13 cellular contexts compared by ENCODE assay signal in genomic region chr3:113698213-113698742, GRCh38. TPM values are rescaled to one million over a fixed set of nuclear protein-coding genes. Genes with fewer than 3 reads are reported as not detected.
DNase-seq lines count a peak whose midpoint lies in the region; ATAC-seq and TF ChIP-seq lines count a peak whose summit lies in the region.
"Had no signal": no experiment of that assay in that cellular context is flagged by ENCODE, and none has a peak within 500 bp of the region (broad histone marks: within the 10 kb centered on the region; RNA-seq: fewer than 3 reads in every experiment).

No MANE protein-coding gene starts in this region.

- H3F3A ChIP-seq in Loucy (ENCODE audit: low read depth), result no peaks in the 10 kb centered on the region

- no peaks in the 10 kb centered on the region for H3K27me3 Mint-ChIP-seq in CD4-positive, alpha-beta T cell
- H3K27me3 Mint-ChIP-seq in endodermal cell (ENCODE audit: insufficient read depth), result no peaks in the 10 kb centered on the region
- H3K27me3 Mint-ChIP-seq: effector memory CD8-positive, alpha-beta T cell had no signal

- peak overlapping the region; percentile 87 for H3K4me3 ChIP-seq in Loucy (ENCODE audit: low read length, poor library complexity, severe bottlenecking)
- peak overlapping the region; percentile 100 for H3K4me3 ChIP-seq in endodermal cell (ENCODE audit: low read length)
- no peak overlapping the region for H3K4me3 ChIP-seq in rectal smooth muscle tissue (ENCODE audit: low read length)
- no peak overlapping the region for H3K4me3 ChIP-seq in ovary

- no peaks in the 10 kb centered on the region for H3K27me3 ChIP-seq in CD4-positive, alpha-beta T cell (ENCODE audit: control insufficient read depth, insufficient read depth, low read length)
- no peaks in the 10 kb centered on the region for H3K27me3 ChIP-seq in Loucy (ENCODE audit: insufficient read depth, low read length, poor library complexity, severe bottlenecking)
- no peaks in the 10 kb centered on the region for H3K27me3 ChIP-seq in endodermal cell (ENCODE audit: control insufficient read depth, insufficient read depth, low read length, poor library complexity, severe bottlenecking)
- no peaks in the 10 kb centered on the region for H3K27me3 ChIP-seq in rectal smooth muscle tissue (ENCODE audit: control insufficient read depth, insufficient read depth, low read length)
- no peaks in the 10 kb centered on the region for H3K27me3 ChIP-seq in ovary
- H3K27me3 ChIP-seq: pancreas had no signal

- no peak for DNase-seq in CD4-positive, alpha-beta T cell
- DNase-seq in endodermal cell (no peak), NCI-H2107 (lab: John Stamatoyannopoulos, UW) (no peak), ovary (no peak)
- DNase-seq: DMS153, GOT3 had no signal

- peak overlapping the region; percentile 84 for H3K4me2 ChIP-seq in Loucy (ENCODE audit: low read depth, low read length, poor library complexity, severe bottlenecking)

- 95 to 98% methylated on average over 4 to 6 of the region's 6 CpGs for WGBS in endodermal cell (ENCODE audit: insufficient coverage in 1 of 2, insufficient read length in 1 of 2), 2 experiments
- 47 to 60% (median 57%) methylated on average over 6 of the region's 6 CpGs for WGBS in ovary, 3 donors

- no peaks in the 10 kb centered on the region for H3K36me3 ChIP-seq in Loucy (ENCODE audit: insufficient read depth, low read length)
- H3K36me3 ChIP-seq in endodermal cell (ENCODE audit: control insufficient read depth, insufficient read depth, low read length), result no peaks in the 10 kb centered on the region
- H3K36me3 ChIP-seq in rectal smooth muscle tissue (ENCODE audit: control insufficient read depth, insufficient read depth, low read length), result no peaks in the 10 kb centered on the region
- H3K36me3 ChIP-seq in ovary, result no peaks in the 10 kb centered on the region
- H3K36me3 ChIP-seq: pancreas had no signal

- H3K4me3 Mint-ChIP-seq in CD4-positive, alpha-beta T cell, result peak overlapping the region; percentile 77
- no peak overlapping the region for H3K4me3 Mint-ChIP-seq in endodermal cell
- H3K4me3 Mint-ChIP-seq: effector memory CD8-positive, alpha-beta T cell had no signal

- TF ChIP-seq CTCF in CD4-positive, alpha-beta T cell (IDR thresholded peaks at IDR 0.05), result no peak
- TF ChIP-seq CTCF in Loucy (conservative IDR thresholded peaks at IDR 0.05; ENCODE audit: low read length) (no peak), endodermal cell (conservative IDR thresholded peaks at IDR 0.05) (no peak), ovary (IDR thresholded peaks at IDR 0.05) (no peak)

- TF ChIP-seq POLR2A in ovary (IDR thresholded peaks at IDR 0.05), result no peak

- POLR2A ChIA-PET in CD4-positive, alpha-beta T cell (lab: Charles Lee), result interaction anchor here (1.0 to 7.6 kb wide), 3 partner anchors 38 to 516 kb away, joined by 3 to 116 read pairs (median 10); partner anchors contain the start of genes ATP6V1A and NAA50

- H3K27ac ChIP-seq in CD4-positive, alpha-beta T cell (ENCODE audit: low read depth, low read length), result peak overlapping the region; percentile 57
- H3K27ac ChIP-seq in endodermal cell (ENCODE audit: low read depth, low read length) (no peak overlapping the region), rectal smooth muscle tissue (ENCODE audit: low read depth, low read length) (peak overlapping the region; percentile 94), ovary (peak overlapping the region in 1 of 2 donors; percentile 76)

- H3K9ac ChIP-seq in Loucy (ENCODE audit: low read depth, low read length, poor library complexity, severe bottlenecking), result peak overlapping the region; percentile 84
- no peak overlapping the region for H3K9ac ChIP-seq in endodermal cell (ENCODE audit: extremely low read depth, low read length, poor library complexity, severe bottlenecking)
- H3K9ac ChIP-seq in rectal smooth muscle tissue (ENCODE audit: low read length), result no peak overlapping the region

- TF ChIP-seq EP300 in ovary (IDR thresholded peaks at IDR 0.05), result no peak

- peaks cover 19% of the 10 kb centered on the region for H3K4me1 Mint-ChIP-seq in CD4-positive, alpha-beta T cell (ENCODE audit: low read depth)
- H3K4me1 Mint-ChIP-seq in endodermal cell, result peaks cover 12% of the 10 kb centered on the region

- no peak overlapping the region for H2AFZ ChIP-seq in Loucy (ENCODE audit: low read length)

- H3K9me3 Mint-ChIP-seq in CD4-positive, alpha-beta T cell, result no peaks in the 10 kb centered on the region
- H3K9me3 Mint-ChIP-seq in endodermal cell, result no peaks in the 10 kb centered on the region
- H3K9me3 Mint-ChIP-seq: activated T-helper 2 cell treated with anti-CD3 and anti-CD28 coated beads, Interferon-gamma antibody, Interleukin-2, Interleukin-4, amounts not matched to agents 10 μg/mL and 5 μg/mL and 100 μg/mL, durations not matched to agents 14 hours and 24 hours and 36 hours; effector memory CD8-positive, alpha-beta T cell had no signal

- H4K20me1 ChIP-seq in Loucy (ENCODE audit: insufficient read depth, low read length, poor library complexity, severe bottlenecking), result no peaks in the 10 kb centered on the region

- H3K36me3 Mint-ChIP-seq in CD4-positive, alpha-beta T cell (ENCODE audit: low read depth), result peaks cover 11% of the 10 kb centered on the region
- H3K36me3 Mint-ChIP-seq in endodermal cell (ENCODE audit: low read depth), result no peaks in the 10 kb centered on the region

- CTCF ChIA-PET in CD4-positive, alpha-beta T cell (lab: Charles Lee), result interaction anchor here (1.8 to 2.4 kb wide), 3 partner anchors 38 to 47 kb away, joined by 3 to 12 read pairs (median 8); partner anchors contain the start of gene NAA50

- no peak for ATAC-seq in CD4-positive, alpha-beta T cell (ENCODE audit: poor library complexity)
- ATAC-seq in HG03139 (IDR thresholded peaks at IDR 0.05; ENCODE audit: unreplicated experiment), result no peak
- no peak for ATAC-seq in GM21737 (IDR thresholded peaks at IDR 0.05; ENCODE audit: unreplicated experiment)
- ATAC-seq: effector memory CD8-positive, alpha-beta T cell had no signal

- H3K27ac Mint-ChIP-seq in CD4-positive, alpha-beta T cell, result no peak overlapping the region
- no peak overlapping the region for H3K27ac Mint-ChIP-seq in endodermal cell
- H3K27ac Mint-ChIP-seq: activated T-helper 2 cell treated with anti-CD3 and anti-CD28 coated beads, Interferon-gamma antibody, Interleukin-2, Interleukin-4, amounts not matched to agents 10 μg/mL and 5 μg/mL and 100 μg/mL, durations not matched to agents 14 hours and 24 hours and 36 hours; effector memory CD8-positive, alpha-beta T cell had no signal

- peaks cover 37% of the 10 kb centered on the region for H3K79me2 ChIP-seq in Loucy (ENCODE audit: insufficient read depth, low read length)

- intact Hi-C loops in CD4-positive, alpha-beta T cell (cut with DNase I, micrococcal nuclease), result loop anchor here in 1 of 2 experiments (5.0 kb wide), 3 partner anchors 166 to 1454 kb away; partner anchors contain the start of genes CCDC191, QTRT2 and SIDT1
- intact Hi-C loops in ovary (cut with DNase I), result no loop called here

- no peaks in the 10 kb centered on the region for H3K9me2 ChIP-seq in Loucy (replicated peaks; ENCODE audit: low read depth, low read length)

- no peaks in the 10 kb centered on the region for H3K9me3 ChIP-seq in CD4-positive, alpha-beta T cell (ENCODE audit: control insufficient read depth, low read length)
- H3K9me3 ChIP-seq in Loucy (ENCODE audit: insufficient read depth, low read depth, low read length) (no peaks in the 10 kb centered on the region), endodermal cell (ENCODE audit: control insufficient read depth, low read length) (no peaks in the 10 kb centered on the region), ovary (no peaks in the 10 kb centered on the region)
- H3K9me3 ChIP-seq: pancreas had no signal

- peaks cover 34% of the 10 kb centered on the region for H3K4me1 ChIP-seq in Loucy (ENCODE audit: insufficient read depth, low read length, poor library complexity, severe bottlenecking)
- no peaks in the 10 kb centered on the region for H3K4me1 ChIP-seq in endodermal cell (ENCODE audit: control insufficient read depth, insufficient read depth, low read length)
- peaks cover 4% of the 10 kb centered on the region for H3K4me1 ChIP-seq in rectal smooth muscle tissue (ENCODE audit: control insufficient read depth, insufficient read depth, low read length)
- H3K4me1 ChIP-seq in ovary (ENCODE audit: insufficient read depth), result peaks cover 4% of the 10 kb centered on the region

RNA-seq across cellular contexts. Expression of gene USF3, which starts 1.8 kb away (rescaled TPM):
- 10 to 100 TPM; 31.4 to 32.6 TPM for total RNA-seq in CD4-positive, alpha-beta T cell
- total RNA-seq in endodermal cell (10 to 100 TPM; 15.5 to 17.6 TPM), ovary (10 to 100 TPM; 14.0 to 18.7 (median 16.2) TPM)
- 10.5 TPM for polyA plus RNA-seq in endodermal cell (2013, experiment 1 of 2)
- 12.5 TPM for polyA plus RNA-seq in endodermal cell (2013, experiment 2 of 2)
- polyA plus RNA-seq in ovary, result 1 to 10 TPM; 4.8 to 9.2 TPM

RNA-seq across cellular contexts. Expression of gene NAA50, which starts 47.8 kb away (rescaled TPM):
- total RNA-seq in CD4-positive, alpha-beta T cell, result 10 to 100 TPM; 46.6 to 48.0 TPM
- 100 to 1,000 TPM; 137 to 150 TPM for total RNA-seq in endodermal cell
- polyA plus RNA-seq in endodermal cell (2013, experiment 1 of 2), result 123 TPM
- 116 TPM for polyA plus RNA-seq in endodermal cell (2013, experiment 2 of 2)
- 100 to 1,000 TPM in 3 of 7 donors, 10 to 100 TPM in 4; 55.1 to 114 (median 99.5) TPM for total RNA-seq in ovary
- polyA plus RNA-seq in ovary, result 10 to 100 TPM; 41.1 to 62.5 TPM

RNA-seq across cellular contexts. Expression of gene ATP6V1A, which starts 48.6 kb away (rescaled TPM):
- 1 to 10 TPM; 8.7 to 9.4 TPM for total RNA-seq in CD4-positive, alpha-beta T cell
- total RNA-seq in endodermal cell (10 to 100 TPM; 58.4 to 63.4 TPM), ovary (10 to 100 TPM; 16.6 to 55.3 (median 43.0) TPM)
- polyA plus RNA-seq in endodermal cell (2013, experiment 1 of 2), result 39.3 TPM
- 39.2 TPM for polyA plus RNA-seq in endodermal cell (2013, experiment 2 of 2)
- polyA plus RNA-seq in ovary, result 10 to 100 TPM in 1 of 2 donors, 1 to 10 TPM in 1; 9.3 to 34.7 TPM

Comparison
In these comparisons a context has a peak if more than half of its experiments do, and no peak if none do; other contexts are left out.
1. H3K4me3 ChIP-seq: peak in Loucy (single experiment) and endodermal cell (single experiment); none in rectal smooth muscle tissue (single experiment) and ovary (single experiment).